Comparison of ENCODE assay signal across 24 cellular contexts in the genomic region with DNA sequence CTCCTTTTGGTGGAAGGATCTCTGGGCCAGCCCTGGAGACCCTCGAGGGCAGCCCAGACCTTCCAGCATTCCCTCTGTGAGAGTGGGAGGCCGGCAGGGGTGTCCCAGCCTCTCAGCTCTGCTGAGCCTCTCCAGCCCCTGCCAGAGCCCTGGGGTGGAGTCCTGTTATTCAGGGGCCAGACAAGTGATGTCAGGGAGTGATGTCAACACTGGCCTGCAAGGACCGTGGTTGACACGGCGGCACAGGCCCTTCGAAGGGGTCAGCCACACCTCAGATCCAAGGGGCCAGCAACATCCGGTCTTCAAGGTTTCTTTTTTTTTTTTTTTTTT.
DNase-seq lines count a peak whose midpoint lies in the region; ATAC-seq, FAIRE-seq and TF ChIP-seq lines count a peak whose summit lies in the region.
"Had no signal": no experiment of that assay in that cellular context is flagged by ENCODE, and none has a peak within 500 bp of the region (broad histone marks: within the 10 kb centered on the region; RNA-seq: fewer than 3 reads in every experiment).

No MANE protein-coding gene starts in this region.

- no peaks in the 10 kb centered on the region for H3K9me3 ChIP-seq in fibroblast of lung (ENCODE audit: control insufficient read depth, insufficient read depth, low read depth, low read length)
- H3K9me3 ChIP-seq in right cardiac atrium (ENCODE audit: control insufficient read depth, low read length), result no peaks in the 10 kb centered on the region
- no peaks in the 10 kb centered on the region for H3K9me3 ChIP-seq in sigmoid colon
- no peaks in the 10 kb centered on the region for H3K9me3 ChIP-seq in WERI-Rb-1 (ENCODE audit: severe bottlenecking)
- H3K9me3 ChIP-seq: left lung, transverse colon had no signal

- H2AFZ ChIP-seq in fibroblast of lung (ENCODE audit: low read length), result no peak overlapping the region

- H3K79me2 ChIP-seq in fibroblast of lung (ENCODE audit: control insufficient read depth, insufficient read depth, low read length), result no peaks in the 10 kb centered on the region

- no peaks in the 10 kb centered on the region for H3K27me3 ChIP-seq in fibroblast of lung (ENCODE audit: control insufficient read depth, insufficient read depth, low read length)
- no peaks in the 10 kb centered on the region for H3K27me3 ChIP-seq in right cardiac atrium (ENCODE audit: control insufficient read depth, insufficient read depth)
- peaks cover 0 to 24% (median 6%) of the 10 kb centered on the region in 3 donors for H3K27me3 ChIP-seq in sigmoid colon
- H3K27me3 ChIP-seq in WERI-Rb-1 (ENCODE audit: insufficient read depth, low read depth, severe bottlenecking), result no peaks in the 10 kb centered on the region
- H3K27me3 ChIP-seq: left lung, transverse colon had no signal

- H3K9ac ChIP-seq in fibroblast of lung (ENCODE audit: insufficient read depth, low read length), result no peak overlapping the region

- peak; percentile 34 for DNase-seq in M059J (ENCODE audit: low read depth)
- DNase-seq in fibroblast of lung (ENCODE audit: low read depth in 2 of 2), result peak; percentile 25 to 38
- peak; percentile 78 to 88 (median 78) for DNase-seq in right cardiac atrium
- peak; percentile 73 for DNase-seq in sigmoid colon
- no peak for DNase-seq in HTR-8/SVneo (ENCODE audit: insufficient read length, low spot score)
- DNase-seq in GM12892 (ENCODE audit: insufficient read length), result no peak
- no peak for DNase-seq in WERI-Rb-1
- DNase-seq: activated CD4-positive, alpha-beta T cell treated with anti-CD3 and anti-CD28 coated beads for 36 hours; activated naive CD4-positive, alpha-beta T cell treated with anti-CD3 and anti-CD28 coated beads, Interleukin-2, amount 10 ng/mL, durations not matched to agents 7 days and 5 days; activated T-cell treated with anti-CD3 and anti-CD28 coated beads, Interleukin-2, amount 50 U/mL, for 72 hours; CD8-positive, alpha-beta T cell; DMS153; erythroblast; GDM1; Karpas-422; left lung; NCI-H2029; NCI-H226; OCI-M1; SHP77; stimulated activated CD4-positive, alpha-beta T cell treated with anti-CD3 and anti-CD28 coated beads, Interleukin-12 subunit alpha, Interleukin-12 subunit beta, amount 100 ng/mL, for 4 hours; stimulated activated CD4-positive, alpha-beta T cell treated with anti-CD3 and anti-CD28 coated beads, Interleukin-4, amount 100 ng/mL, for 4 hours; transverse colon had no signal

- 31% methylated on average over 7 of the region's 7 CpGs for WGBS in right cardiac atrium
- WGBS in sigmoid colon, 2 donors, result 44 to 62% methylated on average over 7 of the region's 7 CpGs

- no peak overlapping the region for H3K4me3 ChIP-seq in fibroblast of lung (replicated peaks in 1 of 4; ENCODE audit: control extremely low read depth in 1 of 4, insufficient read depth in 1 of 4, low read depth in 3 of 4, low read length in 4 of 4)
- no peak overlapping the region for H3K4me3 ChIP-seq in right cardiac atrium (ENCODE audit: low read length)
- no peak overlapping the region for H3K4me3 ChIP-seq in sigmoid colon
- no peak overlapping the region for H3K4me3 ChIP-seq in WERI-Rb-1 (ENCODE audit: low read depth, low read length)
- H3K4me3 ChIP-seq: left lung, transverse colon had no signal

- H3K4me1 ChIP-seq in fibroblast of lung (ENCODE audit: control insufficient read depth, extremely low read depth, insufficient read depth, low read length), result no peaks in the 10 kb centered on the region
- H3K4me1 ChIP-seq in right cardiac atrium (ENCODE audit: control insufficient read depth, insufficient read depth, low read length), result no peaks in the 10 kb centered on the region
- no peaks in the 10 kb centered on the region for H3K4me1 ChIP-seq in sigmoid colon
- H3K4me1 ChIP-seq: left lung, transverse colon had no signal

- intact Hi-C loops in right cardiac atrium (cut with DNase I), result no loop called here
- intact Hi-C loops in sigmoid colon (cut with DNase I), result no loop called here

- H3K36me3 ChIP-seq in fibroblast of lung (ENCODE audit: control insufficient read depth, insufficient read depth, low read length) (no peaks in the 10 kb centered on the region), sigmoid colon (peaks cover 0 to 12% (median 3%) of the 10 kb centered on the region in 4 donors), WERI-Rb-1 (peaks cover 35% of the 10 kb centered on the region)
- H3K36me3 ChIP-seq: transverse colon had no signal

- H3K27ac ChIP-seq in fibroblast of lung (ENCODE audit: insufficient read depth, low read length), result no peak overlapping the region
- H3K27ac ChIP-seq in right cardiac atrium (ENCODE audit: low read length), result no peak overlapping the region
- no peak overlapping the region for H3K27ac ChIP-seq in sigmoid colon
- no peak overlapping the region; the same call in 1 of the 2 replicates for H3K27ac ChIP-seq in WERI-Rb-1
- H3K27ac ChIP-seq: left lung, transverse colon had no signal

- TF ChIP-seq EP300 in sigmoid colon (IDR thresholded peaks at IDR 0.05), result no peak

- TF ChIP-seq POLR2A in sigmoid colon (IDR thresholded peaks at IDR 0.05), result no peak
- no peak for TF ChIP-seq POLR2A in GM12892 (IDR thresholded peaks at IDR 0.05; ENCODE audit: low read depth, low read length)

- H3K4me2 ChIP-seq in fibroblast of lung (ENCODE audit: extremely low read depth, insufficient read depth, low read length), result no peak overlapping the region

- no peak for FAIRE-seq in HTR-8/SVneo (lab: Jason Lieb, UNC)
- no peak for FAIRE-seq in GM12892 (lab: Jason Lieb, UNC)

- ATAC-seq in right cardiac atrium (peak; percentile 83 to 89), GM19035 (IDR thresholded peaks at IDR 0.05; ENCODE audit: unreplicated experiment) (no peak)
- ATAC-seq: activated CD4-positive, alpha-beta T cell treated with anti-CD3 and anti-CD28 coated beads for 36 hours; activated T-cell treated with anti-CD3 and anti-CD28 coated beads, Interleukin-2, amount 50 U/mL, for 72 hours; CD8-positive, alpha-beta T cell; left lung had no signal

- no peak for TF ChIP-seq CTCF in fibroblast of lung (conservative IDR thresholded peaks at IDR 0.05 in 1 of 2, IDR thresholded peaks at IDR 0.05 in 1 of 2; ENCODE audit: low read depth in 1 of 2, low read length in 2 of 2)
- TF ChIP-seq CTCF in sigmoid colon (IDR thresholded peaks at IDR 0.05), result no peak
- no peak for TF ChIP-seq CTCF in WERI-Rb-1 (IDR thresholded peaks at IDR 0.05; ENCODE audit: low read depth, low read length)

- H4K20me1 ChIP-seq in fibroblast of lung (ENCODE audit: control insufficient read depth, extremely low read depth, insufficient read depth, low read length), result no peaks in the 10 kb centered on the region

Comparison
In these comparisons a context has a peak if more than half of its experiments do, and no peak if none do; other contexts are left out.
1. DNase-seq: peak in M059J (single experiment), fibroblast of lung (2 of 2), right cardiac atrium (3 of 3) and sigmoid colon (single experiment); none in HTR-8/SVneo (single experiment), GM12892 (single experiment) and WERI-Rb-1 (single experiment).